ENCODE assay signal across 8 cellular contexts in the genomic region with DNA sequence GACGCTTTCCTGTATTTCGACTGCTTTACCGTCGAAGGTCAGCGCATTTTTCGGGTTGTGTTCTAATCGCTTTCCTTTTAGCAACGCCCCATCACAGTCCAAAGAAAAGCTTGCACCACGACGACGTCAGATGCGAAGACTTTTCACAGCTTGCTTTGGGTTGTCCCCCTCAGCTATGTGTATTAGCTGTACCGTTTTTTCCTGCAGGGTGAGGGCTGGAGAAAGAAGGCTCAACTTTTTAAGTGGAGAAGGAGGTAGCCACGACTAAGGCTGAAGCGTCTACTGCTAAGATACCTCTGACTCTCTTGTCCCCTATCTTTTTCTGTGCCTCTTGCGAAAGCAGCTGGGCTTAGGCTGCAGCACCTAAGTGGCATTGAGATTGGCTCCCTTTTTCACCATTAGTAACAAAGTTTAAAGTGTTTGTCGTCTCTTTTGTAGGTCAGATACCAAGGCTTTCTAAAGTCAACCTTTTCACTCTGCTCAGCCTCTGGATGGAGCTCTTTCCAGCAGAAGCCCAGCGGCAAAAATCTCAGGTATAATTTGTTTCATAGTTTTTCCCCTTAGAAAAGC. TPM values are rescaled to one million over a fixed set of nuclear protein-coding genes. Genes with fewer than 3 reads are reported as not detected.
DNase-seq lines count a peak whose midpoint lies in the region; TF ChIP-seq lines count a peak whose summit lies in the region.

No MANE protein-coding gene starts in this region.

- DNase-seq in GM10266 (ENCODE audit: extremely low spot score) (no peak), RWPE1 (ENCODE audit: low spot score) (peak; percentile 19), NCI-H1092 treated with DMSO at 0.1 percent for 48 hours (lab: John Stamatoyannopoulos, UW) (no peak)
- no peak for DNase-seq in stimulated activated CD4-positive, alpha-beta T cell treated with anti-CD3 and anti-CD28 coated beads, Interleukin-2, amount 100 ng/mL, for 48 hours

- POLR2A ChIA-PET in HEK293 (lab: Yijun Ruan, JAX): interaction anchor here (1.0 kb wide), 1 partner anchor 272 kb away, joined by 4 read pairs; a partner anchor contains a TSS
- POLR2A ChIA-PET in RWPE1 (lab: Yijun Ruan, JAX; ENCODE audit: low non-redundant PET): no interaction called here

- H3K36me3 ChIP-seq in HEK293 (ENCODE audit: control insufficient read depth in 2 of 2, insufficient read depth in 1 of 2, low read length in 2 of 2) (peaks cover 0 to 3% of the 10 kb centered on the region in 2 experiments; a peak in 2 of 3 replicates), ectodermal cell (ENCODE audit: control insufficient read depth, insufficient read depth, low read length) (no peaks in the 10 kb centered on the region), mesodermal cell (ENCODE audit: control insufficient read depth, insufficient read depth, low read length) (no peaks in the 10 kb centered on the region), urinary bladder (ENCODE audit: insufficient read depth) (no peaks in the 10 kb centered on the region)

- H3K27ac ChIP-seq in HEK293 (ENCODE audit: extremely low read depth, low read depth, low read length) (peak overlapping the region; percentile 74; the same call in 1 of the 2 replicates), RWPE1 (peak overlapping the region; percentile 84), ectodermal cell (ENCODE audit: insufficient read depth, low read depth, low read length, poor library complexity, severe bottlenecking) (no peak overlapping the region), mesodermal cell (ENCODE audit: low read depth, low read length, severe bottlenecking) (peak overlapping the region; percentile 70), urinary bladder (ENCODE audit: low read depth) (no peak overlapping the region)

- WGBS in ectodermal cell, 2 experiments: 4% methylated on average over 18 of the region's 18 CpGs
- 2 to 4% methylated on average over 14 to 17 of the region's 18 CpGs for WGBS in mesodermal cell (ENCODE audit: insufficient coverage in 2 of 2), 2 experiments
- 3% methylated on average over 18 of the region's 18 CpGs for WGBS in urinary bladder

- peak; percentile 16 for TF ChIP-seq CTCF in GM10266 (IDR thresholded peaks at IDR 0.05; ENCODE audit: control insufficient read depth, insufficient read depth, low read depth, missing control alignments)
- no peak for TF ChIP-seq CTCF in HEK293 (tag by site-specific recombination; IDR thresholded peaks at IDR 0.05)
- TF ChIP-seq CTCF in RWPE1 (conservative IDR thresholded peaks at IDR 0.05; ENCODE audit: low read depth): peak; percentile 42; the same call in 1 of the 2 replicates

- CTCF ChIA-PET in HEK293 (lab: Yijun Ruan, JAX) (interaction anchor here (0.7 to 1.4 kb wide), 2 partner anchors 26 to 32 kb away, joined by 3 read pairs; no protein-coding TSS in a partner anchor), RWPE1 (lab: Yijun Ruan, JAX) (no interaction called here)

- H3K9me3 ChIP-seq in HEK293 (ENCODE audit: control insufficient read depth, insufficient read depth, low read depth, low read length): no peaks in the 10 kb centered on the region
- no peaks in the 10 kb centered on the region for H3K9me3 ChIP-seq in ectodermal cell (ENCODE audit: control insufficient read depth, low read length)
- no peaks in the 10 kb centered on the region for H3K9me3 ChIP-seq in mesodermal cell (ENCODE audit: control insufficient read depth, low read length)

- peaks cover 6% of the 10 kb centered on the region for H3K27me3 ChIP-seq in ectodermal cell (ENCODE audit: control insufficient read depth, insufficient read depth, low read length, poor library complexity, severe bottlenecking)

- H3K4me3 ChIP-seq in HEK293 (ENCODE audit: low read depth, low read length) (peak overlapping the region; percentile 83), ectodermal cell (ENCODE audit: insufficient read depth, low read depth, low read length) (peak overlapping the region; percentile 75), mesodermal cell (ENCODE audit: extremely low read depth, insufficient read depth, low read length, poor library complexity, severe bottlenecking) (peak overlapping the region; percentile 75), urinary bladder (ENCODE audit: low read depth, low read length) (peak overlapping the region; percentile 70)

- H3K4me1 ChIP-seq in HEK293 (ENCODE audit: control insufficient read depth, insufficient read depth, low read length) (0 out of 2 replicates have a peak, but pooled peaks cover 2% of the 10 kb centered on the region), ectodermal cell (ENCODE audit: control insufficient read depth, insufficient read depth, low read length) (no peaks in the 10 kb centered on the region), mesodermal cell (ENCODE audit: control insufficient read depth, insufficient read depth, low read length, poor library complexity, severe bottlenecking) (peaks cover 8% of the 10 kb centered on the region), urinary bladder (ENCODE audit: insufficient read depth) (no peaks in the 10 kb centered on the region)

TF ChIP-seq in HEK293, 187 proteins besides CTCF, POLR2A, EP300 and RAD21:
- TF ChIP-seq KLF16 (tag by site-specific recombination; IDR thresholded peaks at IDR 0.05): no peak
- TF ChIP-seq ZNF335 (tag by site-specific recombination; conservative IDR thresholded peaks at IDR 0.05): peak; percentile 4
- TF ChIP-seq ZNF701 (tag by site-specific recombination; IDR thresholded peaks at IDR 0.05): no peak
- TF ChIP-seq ZNF341 (tag by site-specific recombination; IDR thresholded peaks at IDR 0.05; ENCODE audit: low read depth): peak; percentile 12; the same call in 1 of the 2 replicates
- TF ChIP-seq TCF7L2 (IDR thresholded peaks at IDR 0.05; ENCODE audit: borderline replicate concordance, low read depth, low read length): 0 out of 2 replicates have a peak, but pooled peaks have one; percentile 3
- TF ChIP-seq ZNF830 (tag by site-specific recombination; IDR thresholded peaks at IDR 0.05; ENCODE audit: low read depth): no peak

RNA-seq across cellular contexts. Expression of a gene that starts 0.8 kb away (rescaled TPM):
- polyA plus RNA-seq in ectodermal cell (2013, experiment 1 of 4): 7.4 TPM
- polyA plus RNA-seq in ectodermal cell (2013, experiment 2 of 4): 7.1 TPM
- polyA plus RNA-seq in ectodermal cell (2013, experiment 3 of 4): 4.5 TPM
- polyA plus RNA-seq in ectodermal cell (2013, experiment 4 of 4): 7.4 TPM
- polyA plus RNA-seq in mesodermal cell (2013, experiment 1 of 2): 6.3 TPM
- 5.2 TPM for polyA plus RNA-seq in mesodermal cell (2013, experiment 2 of 2)
- 6.6 TPM for total RNA-seq in urinary bladder
- 7.2 TPM for polyA plus RNA-seq in urinary bladder

RNA-seq across cellular contexts. Expression of a gene that starts 28.4 kb away (rescaled TPM):
- not detected for polyA plus RNA-seq in ectodermal cell (2013, experiment 1 of 4)
- polyA plus RNA-seq in ectodermal cell (2013, experiment 2 of 4): not detected
- polyA plus RNA-seq in ectodermal cell (2013, experiment 3 of 4): not detected
- not detected for polyA plus RNA-seq in ectodermal cell (2013, experiment 4 of 4)
- polyA plus RNA-seq in mesodermal cell (2013, experiment 1 of 2): not detected
- polyA plus RNA-seq in mesodermal cell (2013, experiment 2 of 2): not detected
- total RNA-seq in urinary bladder: not detected
- not detected for polyA plus RNA-seq in urinary bladder

Comparison
In these comparisons a context has a peak if more than half of its experiments do, and no peak if none do; other contexts are left out.
1. H3K27ac ChIP-seq: peak in HEK293 (single experiment), RWPE1 (single experiment) and mesodermal cell (single experiment); none in ectodermal cell (single experiment) and urinary bladder (single experiment).
2. Peak in every context shown above with its lines, with median percentiles within 50 percentile points of each other: H3K4me3 ChIP-seq.